1 cellular context compared by ENCODE assay signal in genomic region chr11:33160147-33160546, GRCh38.
TF ChIP-seq lines count a peak whose summit lies in the region.

No MANE protein-coding gene starts in this region.

TF ChIP-seq in HepG2, 621 proteins besides CTCF, POLR2A, EP300 and RAD21 (continued from another document):
- TF ChIP-seq ZNF296 (CRISPR knock-in tag; conservative IDR thresholded peaks at IDR 0.05) (no peak), ZFYVE20 (CRISPR knock-in tag; IDR thresholded peaks at IDR 0.05; ENCODE audit: borderline replicate concordance, low read depth) (no peak), ZNF629 (CRISPR knock-in tag; conservative IDR thresholded peaks at IDR 0.05) (no peak), ZNF546 (CRISPR knock-in tag; conservative IDR thresholded peaks at IDR 0.05) (no peak), ZNF260 (CRISPR knock-in tag; IDR thresholded peaks at IDR 0.05; ENCODE audit: borderline replicate concordance, low read depth) (no peak), CBX2 (IDR thresholded peaks at IDR 0.05; ENCODE audit: low read depth, low read length) (no peak), CBX2 (CRISPR knock-in tag; IDR thresholded peaks at IDR 0.05; ENCODE audit: low read depth) (no peak)
TF ChIP-seq in HepG2: peak in this region for 4.
